8 cellular contexts compared by ENCODE assay signal in genomic region chr9:89000973-89001916, GRCh38. TPM values are rescaled to one million over a fixed set of nuclear protein-coding genes. Genes with fewer than 3 reads are reported as not detected.
DNase-seq lines count a peak whose midpoint lies in the region; ATAC-seq and TF ChIP-seq lines count a peak whose summit lies in the region.

No MANE protein-coding gene starts in this region.

- no peaks in the 10 kb centered on the region for H3K36me3 Mint-ChIP-seq in activated CD4-positive, alpha-beta T cell treated with anti-CD3 and anti-CD28 coated beads, Interleukin-2, amount 10 ng/mL, durations not matched to agents 7 days and 5 days (ENCODE audit: low read depth)

- H3K27ac Mint-ChIP-seq in activated CD4-positive, alpha-beta T cell treated with anti-CD3 and anti-CD28 coated beads, Interleukin-2, amount 10 ng/mL, durations not matched to agents 7 days and 5 days = no peak overlapping the region

- H3K36me3 ChIP-seq in liver (ENCODE audit: control insufficient read depth in 4 of 4, insufficient read depth in 3 of 4, low read depth in 1 of 4, low read length in 3 of 4) = no peaks in the 10 kb centered on the region

- H3K4me1 Mint-ChIP-seq in activated CD4-positive, alpha-beta T cell treated with anti-CD3 and anti-CD28 coated beads, Interleukin-2, amount 10 ng/mL, durations not matched to agents 7 days and 5 days = peaks cover 4% of the 10 kb centered on the region

- CTCF ChIA-PET in activated CD4-positive, alpha-beta T cell treated with anti-CD3 and anti-CD28 coated beads, Interleukin-2, amount 10 ng/mL, durations not matched to agents 7 days and 5 days (lab: Charles Lee) = interaction anchor here (0.6 to 1.6 kb wide), 5 partner anchors 9 to 1275 kb away, joined by 3 to 6 read pairs (median 3); partner anchors contain the start of gene CTSL

- POLR2A ChIA-PET in activated CD4-positive, alpha-beta T cell treated with anti-CD3 and anti-CD28 coated beads, Interleukin-2, amount 10 ng/mL, durations not matched to agents 7 days and 5 days (lab: Charles Lee) = no interaction called here

- peak overlapping the region in 1 of 2 donors; percentile 7 for H3K27ac ChIP-seq in liver (ENCODE audit: low read depth in 1 of 2, low read length in 2 of 2)

- DNase-seq in DMS79 treated with DMSO at 0.1 percent for 48 hours (lab: John Stamatoyannopoulos, UW) (peak; percentile 40), NCI-H345 treated with DMSO at 0.1 percent for 48 hours (lab: John Stamatoyannopoulos, UW; ENCODE audit: unreplicated experiment) (peak; percentile 19), dedifferentiated amniotic fluid mesenchymal stem cell (ENCODE audit: extremely low spot score) (peak; percentile 93)
- DNase-seq in activated CD4-positive, alpha-beta T cell treated with anti-CD3 and anti-CD28 coated beads, Interleukin-2, amount 10 ng/mL, durations not matched to agents 7 days and 5 days = peak; percentile 85
- DNase-seq in stimulated activated CD4-positive, alpha-beta T cell treated with anti-CD3 and anti-CD28 coated beads, TNF-alpha, amount 100 ng/mL, for 1 hour (ENCODE audit: low read depth in 3 of 3, low spot score in 1 of 3) = peak; percentile 18 to 69 (median 35)

- peaks cover 0 to 16% (median 8%) of the 10 kb centered on the region in 4 donors for H3K4me1 ChIP-seq in liver (ENCODE audit: control insufficient read depth in 4 of 4, insufficient read depth in 4 of 4, low read length in 3 of 4)

- no peak overlapping the region for H3K4me3 ChIP-seq in liver (ENCODE audit: low read depth in 1 of 3, low read length in 3 of 3)

- ATAC-seq in HG02885 (IDR thresholded peaks at IDR 0.05; ENCODE audit: poor library complexity, unreplicated experiment) (peak; percentile 62), GM19455 (IDR thresholded peaks at IDR 0.05; ENCODE audit: unreplicated experiment) (no peak)

- no peak overlapping the region for H3K4me3 Mint-ChIP-seq in activated CD4-positive, alpha-beta T cell treated with anti-CD3 and anti-CD28 coated beads, Interleukin-2, amount 10 ng/mL, durations not matched to agents 7 days and 5 days

- peak; percentile 97 to 98 for TF ChIP-seq RAD21 in liver (IDR thresholded peaks at IDR 0.05)

- H3K27me3 Mint-ChIP-seq in activated CD4-positive, alpha-beta T cell treated with anti-CD3 and anti-CD28 coated beads, Interleukin-2, amount 10 ng/mL, durations not matched to agents 7 days and 5 days = peaks cover 23% of the 10 kb centered on the region

- H3K9me3 ChIP-seq in liver (ENCODE audit: control insufficient read depth in 4 of 4, low read length in 3 of 4) = no peaks in the 10 kb centered on the region

- no peaks in the 10 kb centered on the region for H3K9me3 Mint-ChIP-seq in activated CD4-positive, alpha-beta T cell treated with anti-CD3 and anti-CD28 coated beads, Interleukin-2, amount 10 ng/mL, durations not matched to agents 7 days and 5 days

- 33% methylated on average over 52 of the region's 52 CpGs for WGBS in liver

- peaks cover 0 to 3% (median 0%) of the 10 kb centered on the region in 4 donors for H3K27me3 ChIP-seq in liver (ENCODE audit: control insufficient read depth in 4 of 4, insufficient read depth in 4 of 4, low read length in 3 of 4)

- TF ChIP-seq CTCF in liver (IDR thresholded peaks at IDR 0.05; ENCODE audit: low read depth, low read length, missing input control) = peak; percentile 80

- no peak overlapping the region for H3K9ac ChIP-seq in liver (ENCODE audit: low read depth in 1 of 2, low read length in 2 of 2)

TF ChIP-seq in liver, 16 proteins besides CTCF, POLR2A, EP300 and RAD21:
- no peak for TF ChIP-seq JUND (IDR thresholded peaks at IDR 0.05)
- no peak for TF ChIP-seq FOXA2 (IDR thresholded peaks at IDR 0.05)
- no peak for TF ChIP-seq EGR1 (IDR thresholded peaks at IDR 0.05; ENCODE audit: low read depth in 2 of 2)
- TF ChIP-seq, protein P1, sequence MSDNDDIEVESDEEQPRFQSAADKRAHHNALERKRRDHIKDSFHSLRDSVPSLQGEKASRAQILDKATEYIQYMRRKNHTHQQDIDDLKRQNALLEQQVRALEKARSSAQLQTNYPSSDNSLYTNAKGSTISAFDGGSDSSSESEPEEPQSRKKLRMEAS (IDR thresholded peaks at IDR 0.05) = no peak
- no peak for TF ChIP-seq TAF1 (conservative IDR thresholded peaks at IDR 0.05)
- TF ChIP-seq RXRA (IDR thresholded peaks at IDR 0.05) = no peak
- no peak for TF ChIP-seq YY1 (IDR thresholded peaks at IDR 0.05)
- no peak for TF ChIP-seq ZBTB33 (IDR thresholded peaks at IDR 0.05)
- TF ChIP-seq HNF4G (IDR thresholded peaks at IDR 0.05) = no peak

RNA-seq across cellular contexts. Expression of gene S1PR3, which starts 10.0 kb away (rescaled TPM):
- total RNA-seq in activated CD4-positive, alpha-beta T cell treated with anti-CD3 and anti-CD28 coated beads, Interleukin-2, amount 10 ng/mL, durations not matched to agents 7 days and 5 days = under 1 TPM; 0.12 to 0.15 TPM
- 1 to 10 TPM; 2.9 to 4.5 TPM for total RNA-seq in liver
- 1 to 10 TPM; 1.4 to 2.9 TPM for polyA plus RNA-seq in liver

Comparison
In these comparisons a context has a peak if more than half of its experiments do, and no peak if none do; other contexts are left out.
1. DNase-seq: peak in every context shown above with its lines; median percentile 93 in dedifferentiated amniotic fluid mesenchymal stem cell; 85 in activated CD4-positive, alpha-beta T cell treated with anti-CD3 and anti-CD28 coated beads, Interleukin-2, amount 10 ng/mL, durations not matched to agents 7 days and 5 days; 40 in DMS79 treated with DMSO at 0.1 percent for 48 hours; 35 in stimulated activated CD4-positive, alpha-beta T cell treated with anti-CD3 and anti-CD28 coated beads, TNF-alpha, amount 100 ng/mL, for 1 hour; 19 in NCI-H345 treated with DMSO at 0.1 percent for 48 hours.